In the genomic region with DNA sequence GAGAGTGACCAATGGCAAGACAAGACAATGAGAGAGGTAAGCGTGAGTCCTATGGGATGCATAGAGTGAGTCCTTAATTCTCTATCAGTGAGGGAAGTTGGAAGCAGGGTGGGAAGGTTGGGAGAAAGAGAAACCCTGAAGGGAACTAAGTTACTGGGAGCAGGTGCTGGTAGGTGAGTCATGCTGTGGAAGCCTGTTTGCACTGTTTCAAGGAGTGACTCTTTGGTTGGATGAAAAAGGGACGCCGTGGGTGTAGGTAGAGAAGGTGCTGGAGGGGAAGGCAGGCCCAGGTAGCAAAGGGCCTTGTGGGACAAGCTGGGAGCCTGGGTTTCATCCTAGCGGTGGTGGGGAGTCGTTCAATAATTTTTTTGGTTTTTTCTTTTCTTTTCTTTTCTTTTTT, we compare ENCODE assay signal across 20 cellular contexts. TPM values are rescaled to one million over a fixed set of nuclear protein-coding genes. Genes with fewer than 3 reads are reported as not detected.
A peak's percentile ranks its signal among the peaks of the same experiment; 100 is the strongest.
DNase-seq lines count a peak whose midpoint lies in the region; ATAC-seq and TF ChIP-seq lines count a peak whose summit lies in the region.
"Had no signal": no experiment of that assay in that cellular context is flagged by ENCODE, and none has a peak within 500 bp of the region (broad histone marks: within the 10 kb centered on the region; RNA-seq: fewer than 3 reads in every experiment).

No MANE protein-coding gene starts in this region.

- H2BK12ac ChIP-seq in trophoblast cell (ENCODE audit: low read length), result no peak overlapping the region

- H2BK120ac ChIP-seq in trophoblast cell (ENCODE audit: insufficient read depth, low read length, poor library complexity), result no peak overlapping the region

- intact Hi-C loops in activated CD4-positive, alpha-beta T cell treated with anti-CD3 and anti-CD28 coated beads for 36 hours (cut with DNase I, micrococcal nuclease), result no loop called here

- no peak overlapping the region for H3K9ac ChIP-seq in trophoblast cell (ENCODE audit: low read length)

- DNase-seq in DMS53 treated with DMSO at 0.1 percent for 48 hours (lab: John Stamatoyannopoulos, UW; ENCODE audit: unreplicated experiment), result peak; percentile 70
- peak; percentile 29 for DNase-seq in RWPE1 (ENCODE audit: low spot score)
- DNase-seq in trophoblast cell, result peak; percentile 68 to 80
- DNase-seq in activated CD4-positive, alpha-beta T cell treated with anti-CD3 and anti-CD28 coated beads for 36 hours, result no peak
- DNase-seq in AML-193 (lab: John Stamatoyannopoulos, UW), result no peak
- DNase-seq: ACHN, GOT3, NCI-H1105, NCI-H2081, NCI-H2171 treated with DMSO at 0.1 percent for 48 hours, NCI-H510A, NCI-H774, OCI-M1, RPMI8226, SJCRH30 had no signal

- H3K18ac ChIP-seq in trophoblast cell (ENCODE audit: low read length), result no peak overlapping the region

- no peak overlapping the region for H3K4me3 Mint-ChIP-seq in activated CD4-positive, alpha-beta T cell treated with anti-CD3 and anti-CD28 coated beads for 36 hours

- H3K4me1 Mint-ChIP-seq in activated CD4-positive, alpha-beta T cell treated with anti-CD3 and anti-CD28 coated beads for 36 hours, result no peaks in the 10 kb centered on the region

- TF ChIP-seq CTCF in RWPE1 (conservative IDR thresholded peaks at IDR 0.05; ENCODE audit: low read depth), result no peak

- ATAC-seq in activated CD4-positive, alpha-beta T cell treated with anti-CD3 and anti-CD28 coated beads for 36 hours, result no peak
- ATAC-seq in GM21381 (IDR thresholded peaks at IDR 0.05; ENCODE audit: unreplicated experiment), result no peak
- ATAC-seq: GM12878, K562 had no signal

- H3K27me3 ChIP-seq in esophagus (ENCODE audit: control insufficient read depth in 1 of 2, insufficient read depth in 2 of 2, low read length in 2 of 2), result peaks cover 0 to 2% of the 10 kb centered on the region in 2 donors
- H3K27me3 ChIP-seq in trophoblast cell (ENCODE audit: insufficient read depth, low read length), result no peaks in the 10 kb centered on the region

- H3K79me1 ChIP-seq in trophoblast cell (ENCODE audit: low read length), result no peaks in the 10 kb centered on the region

- H3K14ac ChIP-seq in trophoblast cell (ENCODE audit: low read length), result no peak overlapping the region

- no peak overlapping the region for H4K8ac ChIP-seq in trophoblast cell (ENCODE audit: low read depth, low read length)

- H3K4me3 ChIP-seq in esophagus (ENCODE audit: low read depth in 1 of 2, low read length in 2 of 2), result no peak overlapping the region
- H3K4me3 ChIP-seq in trophoblast cell (ENCODE audit: low read depth, low read length), result no peak overlapping the region
- H3K4me3 ChIP-seq: GM12878, K562, SJCRH30 had no signal

- no peaks in the 10 kb centered on the region for H3K79me2 ChIP-seq in trophoblast cell (ENCODE audit: control insufficient read depth, insufficient read depth, low read length, poor library complexity)

- H3K9me3 ChIP-seq in esophagus (ENCODE audit: control insufficient read depth in 2 of 2, insufficient read depth in 1 of 2, low read depth in 1 of 2, low read length in 1 of 2), result no peaks in the 10 kb centered on the region
- no peaks in the 10 kb centered on the region for H3K9me3 ChIP-seq in trophoblast cell (ENCODE audit: insufficient read depth, low read depth, low read length)
- H3K9me3 ChIP-seq: SJCRH30 had no signal

- H3K36me3 ChIP-seq in esophagus (ENCODE audit: control insufficient read depth in 2 of 2, insufficient read depth in 2 of 2, low read length in 1 of 2), result no peaks in the 10 kb centered on the region
- no peaks in the 10 kb centered on the region for H3K36me3 ChIP-seq in trophoblast cell (ENCODE audit: control insufficient read depth in 1 of 2, insufficient read depth in 2 of 2, low read length in 2 of 2)
- H3K36me3 ChIP-seq: SJCRH30 had no signal

- H4K12ac ChIP-seq in trophoblast cell (ENCODE audit: low read depth, low read length), result no peak overlapping the region

- no peak overlapping the region for H3K4ac ChIP-seq in trophoblast cell (ENCODE audit: low read depth, low read length)

- H3K9me3 Mint-ChIP-seq in activated CD4-positive, alpha-beta T cell treated with anti-CD3 and anti-CD28 coated beads for 36 hours (ENCODE audit: low read depth), result no peaks in the 10 kb centered on the region

- 43 to 58% methylated on average over 5 of the region's 5 CpGs for WGBS in esophagus, 2 donors
- WGBS in trophoblast cell (ENCODE audit: extremely low coverage, insufficient coverage, insufficient read length), result no CpG with 5 or more reads among the region's 5 CpGs

- H3K4me1 ChIP-seq in esophagus (ENCODE audit: control insufficient read depth in 2 of 2, insufficient read depth in 2 of 2, low read length in 1 of 2) (no peaks in the 10 kb centered on the region), trophoblast cell (ENCODE audit: control insufficient read depth in 1 of 2, insufficient read depth in 2 of 2, low read length in 2 of 2) (no peaks in the 10 kb centered on the region)
- H3K4me1 ChIP-seq: SJCRH30 had no signal

- H2BK5ac ChIP-seq in trophoblast cell (ENCODE audit: low read depth, low read length, poor library complexity), result no peak overlapping the region

- no peak overlapping the region for H2AK5ac ChIP-seq in trophoblast cell (ENCODE audit: low read length)

- POLR2A ChIA-PET in RWPE1 (lab: Yijun Ruan, JAX; ENCODE audit: low non-redundant PET), result no interaction called here
- POLR2A ChIA-PET in activated CD4-positive, alpha-beta T cell treated with anti-CD3 and anti-CD28 coated beads for 36 hours (lab: Charles Lee), result interaction anchor here (0.5 kb wide), 1 partner anchor 17 kb away, joined by 7 read pairs; no protein-coding TSS in a partner anchor

- peaks cover 39% of the 10 kb centered on the region for H3K27me3 Mint-ChIP-seq in activated CD4-positive, alpha-beta T cell treated with anti-CD3 and anti-CD28 coated beads for 36 hours

- CTCF ChIA-PET in RWPE1 (lab: Yijun Ruan, JAX), result no interaction called here
- CTCF ChIA-PET in activated CD4-positive, alpha-beta T cell treated with anti-CD3 and anti-CD28 coated beads for 36 hours (lab: Charles Lee), result no interaction called here

- H2AFZ ChIP-seq in trophoblast cell (ENCODE audit: insufficient read depth, low read length, poor library complexity), result no peak overlapping the region

- no peak overlapping the region for H3K23ac ChIP-seq in trophoblast cell (ENCODE audit: low read length)

- H3K27ac ChIP-seq in RWPE1 (no peak overlapping the region), esophagus (ENCODE audit: low read depth in 2 of 2, low read length in 1 of 2) (peak overlapping the region; percentile 12 to 52), trophoblast cell (ENCODE audit: low read depth, low read length) (no peak overlapping the region)
- H3K27ac ChIP-seq: C4-2B, SJCRH30 had no signal

- H4K91ac ChIP-seq in trophoblast cell (ENCODE audit: low read depth, low read length), result no peak overlapping the region

- H3K36me3 Mint-ChIP-seq in activated CD4-positive, alpha-beta T cell treated with anti-CD3 and anti-CD28 coated beads for 36 hours (ENCODE audit: low read depth), result no peaks in the 10 kb centered on the region

- no peak overlapping the region for H3K27ac Mint-ChIP-seq in activated CD4-positive, alpha-beta T cell treated with anti-CD3 and anti-CD28 coated beads for 36 hours

- no peak overlapping the region for H3K4me2 ChIP-seq in trophoblast cell (ENCODE audit: low read length)

RNA-seq across cellular contexts. Expression of a gene that starts 21.9 kb away (rescaled TPM):
- 10 to 100 TPM; 58.7 to 66.5 TPM for polyA plus RNA-seq in esophagus
- polyA plus RNA-seq in trophoblast cell (2013), result 0.29 and 0.38 TPM in 2 replicates
- total RNA-seq in activated CD4-positive, alpha-beta T cell treated with anti-CD3 and anti-CD28 coated beads for 36 hours, result not detected
- total RNA-seq: GM12878, K562, SJCRH30 had no signal
- polyA plus RNA-seq: GM12878, K562 had no signal

RNA-seq across cellular contexts. Expression of a gene that starts 45.4 kb away (rescaled TPM):
- polyA plus RNA-seq in esophagus, result 10 to 100 TPM; 12.3 to 27.3 TPM
- 7.6 and 9.8 TPM in 2 replicates for polyA plus RNA-seq in trophoblast cell (2013)
- not detected for total RNA-seq in activated CD4-positive, alpha-beta T cell treated with anti-CD3 and anti-CD28 coated beads for 36 hours
- polyA plus RNA-seq: K562 had no signal

Comparison
In these comparisons a context has a peak if more than half of its experiments do, and no peak if none do; other contexts are left out.
1. DNase-seq: peak in DMS53 treated with DMSO at 0.1 percent for 48 hours (single experiment), RWPE1 (single experiment) and trophoblast cell (2 of 2); none in activated CD4-positive, alpha-beta T cell treated with anti-CD3 and anti-CD28 coated beads for 36 hours (single experiment) and AML-193 (0 of 2).
2. H3K27ac ChIP-seq: peak in esophagus (2 of 2); none in RWPE1 (single experiment) and trophoblast cell (single experiment).